ENCODE assay signal across 8 cellular contexts in genomic region chr1:150560576-150560975, GRCh38. TPM values are rescaled to one million over a fixed set of nuclear protein-coding genes. Genes with fewer than 3 reads are reported as not detected.
DNase-seq lines count a peak whose midpoint lies in the region; ATAC-seq and TF ChIP-seq lines count a peak whose summit lies in the region.

No MANE protein-coding gene starts in this region.

- H3K4me1 ChIP-seq in ES-I3 (ENCODE audit: insufficient read depth, low read length) (peaks cover 33% of the 10 kb centered on the region), esophagus squamous epithelium (peaks cover 58 to 74% (median 61%) of the 10 kb centered on the region in 3 donors), prostate gland (replicated peaks) (peaks cover 30% of the 10 kb centered on the region)

- H3K27me3 ChIP-seq in esophagus squamous epithelium: no peaks in the 10 kb centered on the region
- no peaks in the 10 kb centered on the region for H3K27me3 ChIP-seq in prostate gland (replicated peaks; ENCODE audit: insufficient read depth)

- no peak for ATAC-seq in GM19324 (IDR thresholded peaks at IDR 0.05; ENCODE audit: low FRiP score, unreplicated experiment)

- intact Hi-C loops in esophagus squamous epithelium (cut with DNase I) (loop anchor here (5.0 kb wide), 1 partner anchor 62 kb away; no protein-coding TSS in a partner anchor), prostate gland (cut with DNase I) (loop anchor here (2.0 to 5.0 kb wide), 2 partner anchors 60 to 252 kb away; no protein-coding TSS in a partner anchor)

- TF ChIP-seq CTCF in VCaP (conservative IDR thresholded peaks at IDR 0.05) (no peak), esophagus squamous epithelium (IDR thresholded peaks at IDR 0.05) (no peak), prostate gland (IDR thresholded peaks at IDR 0.05) (no peak)

- no peak for DNase-seq in esophagus squamous epithelium (lab: John Stamatoyannopoulos, UW)
- no peak for DNase-seq in prostate gland (ENCODE audit: low spot score)
- no peak for DNase-seq in KG1 (lab: John Stamatoyannopoulos, UW)
- no peak for DNase-seq in activated effector memory CD4-positive, alpha-beta T cell treated with anti-CD3 and anti-CD28 coated beads, Interleukin-2, amount 50 U/mL, for 16 hours
- no peak for DNase-seq in NCI-H1694 treated with DMSO at 0.1 percent for 48 hours (lab: John Stamatoyannopoulos, UW)

- H3K36me3 ChIP-seq in ES-I3 (ENCODE audit: insufficient read depth, low read length): peaks cover 4% of the 10 kb centered on the region; the same call in 1 of the 2 replicates
- peaks cover 0 to 41% (median 0%) of the 10 kb centered on the region in 3 donors for H3K36me3 ChIP-seq in esophagus squamous epithelium
- H3K36me3 ChIP-seq in prostate gland: no peaks in the 10 kb centered on the region

- TF ChIP-seq POLR2A in esophagus squamous epithelium (IDR thresholded peaks at IDR 0.05) (no peak), prostate gland (IDR thresholded peaks at IDR 0.05) (no peak)

- 44 to 89% methylated on average over 2 to 3 of the region's 4 CpGs for WGBS in esophagus squamous epithelium, 2 donors
- WGBS in prostate gland: 62% methylated on average over 4 of the region's 4 CpGs

- peak overlapping the region; percentile 28 to 72 (median 60) for H3K4me3 ChIP-seq in esophagus squamous epithelium
- peak overlapping the region; percentile 31 to 43 for H3K4me3 ChIP-seq in prostate gland

- peak overlapping the region; percentile 75; the same call in 1 of the 2 replicates for H3K9ac ChIP-seq in ES-I3 (ENCODE audit: low read depth, low read length)

- H3K27ac ChIP-seq in VCaP (peak overlapping the region; percentile 100), esophagus squamous epithelium (peak overlapping the region; percentile 98 to 100 (median 100)), prostate gland (peak overlapping the region; percentile 100)

- H3K9me3 ChIP-seq in ES-I3 (ENCODE audit: control insufficient read depth, insufficient read depth, low read length) (no peaks in the 10 kb centered on the region), esophagus squamous epithelium (no peaks in the 10 kb centered on the region), prostate gland (no peaks in the 10 kb centered on the region)

RNA-seq across cellular contexts. Expression of gene ADAMTSL4, which starts 11.4 kb away (rescaled TPM):
- 10 to 100 TPM; 30.6 to 76.8 (median 43.3) TPM for total RNA-seq in esophagus squamous epithelium
- total RNA-seq in prostate gland: 1 to 10 TPM; 3.7 to 9.7 TPM

RNA-seq across cellular contexts. Expression of gene MCL1, which starts 18.8 kb away (rescaled TPM):
- total RNA-seq in esophagus squamous epithelium (100 to 1,000 TPM; 167 to 256 (median 216) TPM), prostate gland (100 to 1,000 TPM; 161 to 168 TPM)

RNA-seq across cellular contexts. Expression of gene FALEC, which starts 45.0 kb away (rescaled TPM):
- total RNA-seq in esophagus squamous epithelium (1 to 10 TPM in 1 of 4 donors, not detected in 3; 3.6 TPM), prostate gland (not detected)

RNA-seq across cellular contexts. Expression of gene ECM1, which starts 52.7 kb away (rescaled TPM):
- 1,000 to 10,000 TPM in 1 of 4 donors, 100 to 1,000 TPM in 3; 311 to 1,013 (median 406) TPM for total RNA-seq in esophagus squamous epithelium
- 10 to 100 TPM in 1 of 2 donors, 1 to 10 TPM in 1; 4.7 to 12.3 TPM for total RNA-seq in prostate gland
